In the genomic region with DNA sequence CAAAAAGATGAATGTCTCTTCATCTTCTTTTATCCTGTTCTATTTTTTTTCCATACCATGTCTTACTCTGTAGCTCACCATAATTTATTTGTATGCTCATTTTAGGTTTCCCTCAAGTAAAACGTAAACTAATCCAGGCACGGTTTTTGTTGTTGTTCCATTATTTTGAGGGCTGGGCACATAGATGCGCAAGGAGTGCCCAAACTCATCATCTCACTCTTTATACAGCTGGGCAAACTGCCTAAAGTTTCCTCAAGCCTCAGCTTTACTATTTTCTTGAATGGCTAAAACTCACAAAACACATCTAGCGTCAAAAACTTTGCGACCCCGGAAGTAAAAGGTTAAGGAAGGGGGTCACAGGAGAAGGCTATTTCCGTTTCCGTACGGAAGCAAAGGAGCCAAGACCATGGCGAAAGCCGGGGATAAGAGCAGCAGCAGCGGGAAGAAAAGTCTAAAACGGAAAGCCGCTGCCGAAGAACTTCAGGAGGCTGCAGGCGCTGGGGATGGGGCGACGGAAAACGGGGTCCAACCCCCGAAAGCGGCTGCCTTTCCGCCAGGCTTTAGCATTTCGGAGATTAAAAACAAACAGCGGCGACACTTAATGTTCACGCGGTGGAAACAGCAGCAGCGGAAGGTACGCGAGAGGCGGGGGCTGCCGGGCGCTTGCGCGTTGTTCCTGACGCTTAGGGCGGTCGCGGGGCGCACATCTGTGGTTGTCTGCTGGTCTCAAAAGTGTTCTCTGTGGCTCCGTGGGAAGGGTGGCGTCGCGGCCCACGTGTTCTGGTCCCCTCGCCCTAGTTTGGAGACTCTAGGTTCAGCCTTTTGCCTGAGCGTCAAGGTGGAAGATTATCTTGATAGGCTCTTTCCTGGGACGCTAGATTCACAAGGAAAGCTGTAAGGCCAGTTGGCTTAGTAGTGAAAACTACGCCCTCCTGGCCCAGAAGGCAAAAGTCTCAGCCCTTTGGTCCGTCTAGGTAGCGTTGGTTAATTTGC, we compare ENCODE assay signal across 8 cellular contexts. TPM values are rescaled to one million over a fixed set of nuclear protein-coding genes. Genes with fewer than 3 reads are reported as not detected.
DNase-seq lines count a peak whose midpoint lies in the region; ATAC-seq lines count a peak whose summit lies in the region.

Gene RPF1, plus strand, starts transcription at position 391 of the 993 bp plus-strand sequence. Its CDS starts 16 bp downstream, at position 407.

- ATAC-seq in GM19438 (IDR thresholded peaks at IDR 0.05; ENCODE audit: low read depth, unreplicated experiment) (peak; percentile 98), HG03575 (IDR thresholded peaks at IDR 0.05; ENCODE audit: extremely low read depth, insufficient number of reproducible peaks, low FRiP score, unreplicated experiment) (peak; percentile 74)

- peaks cover 13 to 21% of the 10 kb centered on the region in 2 donors for H3K27me3 Mint-ChIP-seq in CD4-positive, alpha-beta memory T cell

- H3K9me3 ChIP-seq in CD4-positive, alpha-beta memory T cell (ENCODE audit: control insufficient read depth in 1 of 2, low read length in 2 of 2): no peaks in the 10 kb centered on the region

- CTCF ChIA-PET in CD4-positive, alpha-beta memory T cell (lab: Charles Lee; ENCODE audit: partially characterized antibody): interaction anchor here (0.8 to 3.4 kb wide), 18 partner anchors 9 to 338 kb away, joined by 3 to 24 read pairs (median 5); partner anchors contain the start of genes CTBS, GNG5, PRKACB and SPATA1

- peaks cover 41% of the 10 kb centered on the region for H3K4me1 ChIP-seq in CD4-positive, alpha-beta memory T cell (ENCODE audit: insufficient read depth, low read length)

- peaks cover 31 to 54% (median 41%) of the 10 kb centered on the region in 4 donors for H3K4me1 Mint-ChIP-seq in CD4-positive, alpha-beta memory T cell

- H3K27ac Mint-ChIP-seq in CD4-positive, alpha-beta memory T cell: peak within 1 kb of the TSS; percentile 96 to 99 (median 98)

- H3K4me3 ChIP-seq in CD4-positive, alpha-beta memory T cell (ENCODE audit: low read length in 2 of 2): peak within 1 kb of the TSS; percentile 93

- no peaks in the 10 kb centered on the region for H3K27me3 ChIP-seq in CD4-positive, alpha-beta memory T cell (ENCODE audit: insufficient read depth, low read length)

- peak; percentile 83 to 86 (median 85) for DNase-seq in CD4-positive, alpha-beta memory T cell
- DNase-seq in NCI-H82 (lab: John Stamatoyannopoulos, UW): peak; percentile 93
- DNase-seq in activated CD8-positive, alpha-beta memory T cell treated with anti-CD3 and anti-CD28 coated beads for 1 hour (ENCODE audit: extremely low read depth in 1 of 2, low read depth in 1 of 2): peak; percentile 59 to 64
- peak; percentile 62 for DNase-seq in effector CD8-positive, alpha-beta T cell (lab: John Stamatoyannopoulos, UW)
- DNase-seq in lung microvascular endothelial cell (ENCODE audit: low read depth in 2 of 2): peak; percentile 79 to 80
- DNase-seq in stimulated activated CD4-positive, alpha-beta T cell treated with anti-CD3 and anti-CD28 coated beads, TNF-alpha, amount 100 ng/mL, for 4 hours (ENCODE audit: low read depth in 3 of 3): peak; percentile 56 to 61 (median 60)

- peaks cover 26 to 40% of the 10 kb centered on the region in 2 donors for H3K36me3 Mint-ChIP-seq in CD4-positive, alpha-beta memory T cell

- intact Hi-C loops in CD4-positive, alpha-beta memory T cell (cut with micrococcal nuclease): loop anchor here (1.0 kb wide), 5 partner anchors 27 to 335 kb away; partner anchors contain the start of genes CTBS, GNG5, PRKACB and SPATA1

- peak within 1 kb of the TSS; percentile 96 to 100 (median 99) for H3K4me3 Mint-ChIP-seq in CD4-positive, alpha-beta memory T cell

- H3K9me3 Mint-ChIP-seq in CD4-positive, alpha-beta memory T cell: peaks cover 0 to 11% (median 6%) of the 10 kb centered on the region in 8 donors

- peak within 1 kb of the TSS; percentile 65 for H3K27ac ChIP-seq in CD4-positive, alpha-beta memory T cell (ENCODE audit: low read depth, low read length)

- peaks cover 8% of the 10 kb centered on the region for H3K36me3 ChIP-seq in CD4-positive, alpha-beta memory T cell (ENCODE audit: insufficient read depth, low read length)

- POLR2A ChIA-PET in CD4-positive, alpha-beta memory T cell (lab: Charles Lee; ENCODE audit: partially characterized antibody): interaction anchor here (0.8 to 4.7 kb wide), 14 partner anchors 11 to 336 kb away, joined by 3 to 68 read pairs (median 3); partner anchors contain the start of genes CTBS, GNG5, PRKACB and SPATA1

RNA-seq across cellular contexts. Expression of gene RPF1, which starts in this region (rescaled TPM):
- total RNA-seq in CD4-positive, alpha-beta memory T cell: 10 to 100 TPM; 41.7 to 46.2 TPM
- 10 to 100 TPM; 55.9 to 77.1 TPM for polyA plus RNA-seq in CD4-positive, alpha-beta memory T cell
- 21.4 and 23.4 TPM in 2 replicates for total RNA-seq in lung microvascular endothelial cell

Comparison
In these comparisons a context has a peak if more than half of its experiments do, and no peak if none do; other contexts are left out.
1. Peak in every context shown above with its lines: DNase-seq, ATAC-seq, H3K4me3 ChIP-seq and H3K27ac ChIP-seq.